Comparison of ENCODE assay signal across 8 cellular contexts in genomic region chr12:31729728-31730127, GRCh38. TPM values are rescaled to one million over a fixed set of nuclear protein-coding genes. Genes with fewer than 3 reads are reported as not detected.
A peak's percentile ranks its signal among the peaks of the same experiment; 100 is the strongest.
DNase-seq lines count a peak whose midpoint lies in the region; ATAC-seq, FAIRE-seq and TF ChIP-seq lines count a peak whose summit lies in the region.

No MANE protein-coding gene starts in this region.

- peaks cover 44% of the 10 kb centered on the region for H3K4me1 Mint-ChIP-seq in activated CD4-positive, alpha-beta T cell treated with anti-CD3 and anti-CD28 coated beads, Interleukin-2, amount 10 ng/mL, durations not matched to agents 24 days and 14 days
- H3K4me1 Mint-ChIP-seq in activated naive CD8-positive, alpha-beta T cell treated with anti-CD3 and anti-CD28 coated beads for 36 hours: peaks cover 47% of the 10 kb centered on the region

- H3K27ac ChIP-seq in thymus (ENCODE audit: low read depth): peak overlapping the region; percentile 97

- WGBS in thymus: 88% methylated on average over 4 of the region's 4 CpGs

- intact Hi-C loops in activated CD4-positive, alpha-beta T cell treated with anti-CD3 and anti-CD28 coated beads, Interleukin-2, amount 10 ng/mL, durations not matched to agents 24 days and 14 days (cut with micrococcal nuclease): loop anchor here (1.0 to 10.0 kb wide), 10 partner anchors 20 to 948 kb away; partner anchors contain the start of genes BICD1, DNM1L and ETFBKMT

- TF ChIP-seq CTCF in kidney epithelial cell (IDR thresholded peaks at IDR 0.05; ENCODE audit: insufficient read depth, low read length, poor library complexity, severe bottlenecking): no peak

- no peaks in the 10 kb centered on the region for H3K27me3 Mint-ChIP-seq in activated CD4-positive, alpha-beta T cell treated with anti-CD3 and anti-CD28 coated beads, Interleukin-2, amount 10 ng/mL, durations not matched to agents 24 days and 14 days
- H3K27me3 Mint-ChIP-seq in activated naive CD8-positive, alpha-beta T cell treated with anti-CD3 and anti-CD28 coated beads for 36 hours: no peaks in the 10 kb centered on the region

- no peaks in the 10 kb centered on the region for H3K27me3 ChIP-seq in kidney epithelial cell (ENCODE audit: control insufficient read depth, insufficient read depth, low read length)
- no peaks in the 10 kb centered on the region for H3K27me3 ChIP-seq in thymus (ENCODE audit: control insufficient read depth, insufficient read depth)

- H3K27ac Mint-ChIP-seq in activated CD4-positive, alpha-beta T cell treated with anti-CD3 and anti-CD28 coated beads, Interleukin-2, amount 10 ng/mL, durations not matched to agents 24 days and 14 days: peak overlapping the region; percentile 99
- peak overlapping the region; percentile 99 for H3K27ac Mint-ChIP-seq in activated naive CD8-positive, alpha-beta T cell treated with anti-CD3 and anti-CD28 coated beads for 36 hours

- peaks cover 12% of the 10 kb centered on the region for H3K4me1 ChIP-seq in thymus (ENCODE audit: control insufficient read depth, insufficient read depth, low read length)

- no peaks in the 10 kb centered on the region for H3K9me3 ChIP-seq in thymus (ENCODE audit: control insufficient read depth)

- no peak for FAIRE-seq in frontal cortex (lab: Jason Lieb, UNC)

- H3K9me3 Mint-ChIP-seq in activated CD4-positive, alpha-beta T cell treated with anti-CD3 and anti-CD28 coated beads, Interleukin-2, amount 10 ng/mL, durations not matched to agents 24 days and 14 days: peaks cover 9% of the 10 kb centered on the region
- H3K9me3 Mint-ChIP-seq in activated naive CD8-positive, alpha-beta T cell treated with anti-CD3 and anti-CD28 coated beads for 36 hours: peaks cover 15% of the 10 kb centered on the region

- peaks cover 15% of the 10 kb centered on the region for H3K36me3 Mint-ChIP-seq in activated CD4-positive, alpha-beta T cell treated with anti-CD3 and anti-CD28 coated beads, Interleukin-2, amount 10 ng/mL, durations not matched to agents 24 days and 14 days (ENCODE audit: low read depth)
- peaks cover 32% of the 10 kb centered on the region for H3K36me3 Mint-ChIP-seq in activated naive CD8-positive, alpha-beta T cell treated with anti-CD3 and anti-CD28 coated beads for 36 hours

- no peak for DNase-seq in activated CD4-positive, alpha-beta T cell treated with anti-CD3 and anti-CD28 coated beads, Interleukin-2, amount 10 ng/mL, durations not matched to agents 24 days and 14 days
- no peak for DNase-seq in activated CD4-positive, alpha-beta T cell treated with anti-CD3 and anti-CD28 coated beads, Interleukin-2, amount 50 U/mL, for 1 hour
- DNase-seq in activated naive CD8-positive, alpha-beta T cell treated with anti-CD3 and anti-CD28 coated beads for 36 hours: no peak
- DNase-seq in kidney epithelial cell (ENCODE audit: low read depth) (no peak), frontal cortex (ENCODE audit: low spot score in 2 of 2) (no peak)

- ATAC-seq in GM18511 (IDR thresholded peaks at IDR 0.05; ENCODE audit: unreplicated experiment) (no peak), GM21447 (IDR thresholded peaks at IDR 0.05; ENCODE audit: unreplicated experiment) (no peak)

- peak overlapping the region; percentile 66 for H3K4me3 ChIP-seq in kidney epithelial cell (ENCODE audit: low read depth, low read length)
- peak overlapping the region; percentile 70 for H3K4me3 ChIP-seq in thymus (ENCODE audit: low read length)

- H3K36me3 ChIP-seq in kidney epithelial cell (ENCODE audit: control insufficient read depth, insufficient read depth, low read length): no peaks in the 10 kb centered on the region
- no peaks in the 10 kb centered on the region for H3K36me3 ChIP-seq in thymus (ENCODE audit: control insufficient read depth, insufficient read depth)

- peak overlapping the region; percentile 95 for H3K4me3 Mint-ChIP-seq in activated CD4-positive, alpha-beta T cell treated with anti-CD3 and anti-CD28 coated beads, Interleukin-2, amount 10 ng/mL, durations not matched to agents 24 days and 14 days
- H3K4me3 Mint-ChIP-seq in activated naive CD8-positive, alpha-beta T cell treated with anti-CD3 and anti-CD28 coated beads for 36 hours: peak overlapping the region; percentile 95

RNA-seq across cellular contexts. Expression of gene AMN1, which starts 0.9 kb away (rescaled TPM):
- 2.3 and 2.4 TPM in 2 replicates for total RNA-seq in activated CD4-positive, alpha-beta T cell treated with anti-CD3 and anti-CD28 coated beads, Interleukin-2, amount 10 ng/mL, durations not matched to agents 24 days and 14 days
- total RNA-seq in activated naive CD8-positive, alpha-beta T cell treated with anti-CD3 and anti-CD28 coated beads for 36 hours: 1 to 10 TPM; 2.7 to 3.7 TPM
- total RNA-seq in kidney epithelial cell (5.3 and 9.3 TPM in 2 replicates), frontal cortex (77.0 TPM)
- 24.4 TPM for polyA plus RNA-seq in thymus
